ENCODE assay signal across 20 cellular contexts in genomic region chr20:34820805-34821578, GRCh38.
"Had no signal": no experiment of that assay in that cellular context is flagged by ENCODE, and none has a peak within 500 bp of the region (broad histone marks: within the 10 kb centered on the region; RNA-seq: fewer than 3 reads in every experiment).

No MANE protein-coding gene starts in this region.

- ATAC-seq: left lobe of liver; naive thymus-derived CD8-positive, alpha-beta T cell had no signal

- H3K9me3 Mint-ChIP-seq: activated CD4-positive, alpha-beta memory T cell treated with anti-CD3 and anti-CD28 coated beads for 36 hours; activated naive CD4-positive, alpha-beta T cell treated with anti-CD3 and anti-CD28 coated beads for 36 hours; activated naive CD8-positive, alpha-beta T cell treated with anti-CD3 and anti-CD28 coated beads, Interleukin-2, amount 10 ng/mL, durations not matched to agents 7 days and 5 days; naive thymus-derived CD8-positive, alpha-beta T cell had no signal

- H3K4me3 ChIP-seq: cardiac muscle cell, lung, spleen, tibial nerve had no signal

- DNase-seq: activated CD4-positive, alpha-beta memory T cell treated with anti-CD3 and anti-CD28 coated beads for 36 hours; activated CD4-positive, alpha-beta T cell treated with anti-CD3 and anti-CD28 coated beads for 48 hours; activated CD4-positive, CD25-positive, alpha-beta regulatory T cell; activated naive CD4-positive, alpha-beta T cell treated with anti-CD3 and anti-CD28 coated beads for 36 hours; activated naive CD8-positive, alpha-beta T cell treated with anti-CD3 and anti-CD28 coated beads, Interleukin-2, amount 10 ng/mL, durations not matched to agents 7 days and 5 days; activated T-cell treated with anti-CD3 and anti-CD28 coated beads, Interleukin-2, amount 50 U/mL, for 48 hours; amniotic stem cell; effector CD4-positive, alpha-beta T cell; foreskin fibroblast; kidney; naive thymus-derived CD8-positive, alpha-beta T cell; posterior cingulate gyrus; spleen; stimulated activated CD4-positive, alpha-beta T cell treated with anti-CD3 and anti-CD28 coated beads, Interleukin-4, amount 100 ng/mL, for 1 hour; stimulated activated naive CD4-positive, alpha-beta T cell treated with Interleukin-2 at 50 U/mL for 16 hours; T1000 had no signal

- H3K36me3 ChIP-seq: cardiac muscle cell, tibial nerve had no signal

- H3K27ac ChIP-seq: cardiac muscle cell, spleen, tibial nerve had no signal

- H3K27ac Mint-ChIP-seq: activated CD4-positive, alpha-beta memory T cell treated with anti-CD3 and anti-CD28 coated beads for 36 hours; activated naive CD4-positive, alpha-beta T cell treated with anti-CD3 and anti-CD28 coated beads for 36 hours; activated naive CD8-positive, alpha-beta T cell treated with anti-CD3 and anti-CD28 coated beads, Interleukin-2, amount 10 ng/mL, durations not matched to agents 7 days and 5 days had no signal

- H3K4me3 Mint-ChIP-seq: activated CD4-positive, alpha-beta memory T cell treated with anti-CD3 and anti-CD28 coated beads for 36 hours; activated naive CD4-positive, alpha-beta T cell treated with anti-CD3 and anti-CD28 coated beads for 36 hours; activated naive CD8-positive, alpha-beta T cell treated with anti-CD3 and anti-CD28 coated beads, Interleukin-2, amount 10 ng/mL, durations not matched to agents 7 days and 5 days had no signal

- H3K27me3 Mint-ChIP-seq: activated CD4-positive, alpha-beta memory T cell treated with anti-CD3 and anti-CD28 coated beads for 36 hours; activated naive CD8-positive, alpha-beta T cell treated with anti-CD3 and anti-CD28 coated beads, Interleukin-2, amount 10 ng/mL, durations not matched to agents 7 days and 5 days; naive thymus-derived CD8-positive, alpha-beta T cell had no signal

- H3K9me3 ChIP-seq: spleen, tibial nerve had no signal

- H3K27me3 ChIP-seq: cardiac muscle cell, spleen, tibial nerve had no signal
